Comparison of ENCODE assay signal across 14 cellular contexts in the genomic region with DNA sequence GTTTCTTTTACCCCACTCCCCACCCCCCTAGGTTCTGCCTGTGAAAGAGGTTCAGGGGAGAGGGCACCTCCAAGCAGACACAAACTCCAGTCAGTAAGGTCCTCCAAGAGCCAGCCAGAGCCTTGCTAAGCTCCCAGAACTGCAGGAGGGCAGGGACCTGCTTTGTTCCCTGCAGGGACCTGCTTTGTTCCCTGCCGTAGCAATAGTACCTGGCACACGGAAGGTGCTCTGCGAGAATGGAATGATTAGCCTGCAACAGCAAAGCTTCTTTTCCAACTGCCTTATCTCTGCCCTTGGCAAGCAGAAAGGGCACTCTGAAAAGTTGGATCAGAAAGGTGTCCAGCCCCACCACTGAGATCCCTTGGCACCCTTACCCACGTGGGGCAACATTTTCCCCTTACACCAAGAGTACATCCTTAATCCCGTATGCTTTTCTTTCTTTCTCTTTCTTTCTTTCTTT.
A peak's percentile ranks its signal among the peaks of the same experiment; 100 is the strongest.
DNase-seq lines count a peak whose midpoint lies in the region; ATAC-seq and TF ChIP-seq lines count a peak whose summit lies in the region.
"Had no signal": no experiment of that assay in that cellular context is flagged by ENCODE, and none has a peak within 500 bp of the region (broad histone marks: within the 10 kb centered on the region; RNA-seq: fewer than 3 reads in every experiment).

No MANE protein-coding gene starts in this region.

- peaks cover 4% of the 10 kb centered on the region for H3K4me1 Mint-ChIP-seq in nephron

- H3K27ac Mint-ChIP-seq in nephron = peak overlapping the region in 1 of 3 experiments; percentile 50
- H3K27ac Mint-ChIP-seq: CD8-positive, alpha-beta T cell; naive B cell had no signal

- no peaks in the 10 kb centered on the region for H3K36me3 ChIP-seq in duodenal mucosa (ENCODE audit: control insufficient read depth in 1 of 2, insufficient read depth in 2 of 2, low read length in 2 of 2)
- H3K36me3 ChIP-seq: esophagus muscularis mucosa had no signal

- no peak overlapping the region for H3K9ac ChIP-seq in duodenal mucosa (ENCODE audit: low read depth in 1 of 2, low read length in 2 of 2)

- TF ChIP-seq CTCF in nephron (IDR thresholded peaks at IDR 0.05; ENCODE audit: unreplicated experiment in 3 of 3) = no peak

- peaks cover 9 to 10% of the 10 kb centered on the region in 2 donors for H3K27me3 ChIP-seq in duodenal mucosa (ENCODE audit: control insufficient read depth in 1 of 2, insufficient read depth in 2 of 2, low read length in 2 of 2)

- DNase-seq in ELF-1 (ENCODE audit: low read depth, low spot score) (peak; percentile 39), NCI-H1417 treated with DMSO at 0.1 percent for 48 hours (lab: John Stamatoyannopoulos, UW) (peak; percentile 39), NCI-H2196 treated with DMSO at 0.1 percent for 48 hours (lab: John Stamatoyannopoulos, UW; ENCODE audit: unreplicated experiment) (no peak), DMS153 (lab: John Stamatoyannopoulos, UW) (no peak)
- DNase-seq: activated naive CD4-positive, alpha-beta T cell treated with anti-CD3 and anti-CD28 coated beads, Interleukin-2, amount 50 U/mL, for 16 hours; CD8-positive, alpha-beta T cell; naive B cell; NCI-H510A had no signal

- no peaks in the 10 kb centered on the region for H3K36me3 Mint-ChIP-seq in nephron (ENCODE audit: low read depth)
- H3K36me3 Mint-ChIP-seq: CD8-positive, alpha-beta T cell; naive B cell had no signal

- H3K4me3 ChIP-seq in duodenal mucosa (ENCODE audit: low read depth in 1 of 2, low read length in 2 of 2) = peak overlapping the region; percentile 26 to 66

- H3K27me3 Mint-ChIP-seq in nephron (ENCODE audit: low read depth) = peaks cover 90% of the 10 kb centered on the region

- ATAC-seq in GM18909 (IDR thresholded peaks at IDR 0.05; ENCODE audit: poor library complexity, unreplicated experiment) (no peak), HG02938 (IDR thresholded peaks at IDR 0.05; ENCODE audit: unreplicated experiment) (no peak)
- ATAC-seq: CD8-positive, alpha-beta T cell; Right ventricle myocardium inferior had no signal

- no peaks in the 10 kb centered on the region for H3K9me3 ChIP-seq in duodenal mucosa (ENCODE audit: control insufficient read depth in 1 of 2, low read length in 2 of 2)
- H3K9me3 ChIP-seq: esophagus muscularis mucosa had no signal

- H3K27ac ChIP-seq in duodenal mucosa (ENCODE audit: low read depth, low read length) = no peak overlapping the region
- H3K27ac ChIP-seq: esophagus muscularis mucosa had no signal

- no peaks in the 10 kb centered on the region for H3K9me3 Mint-ChIP-seq in nephron
- H3K9me3 Mint-ChIP-seq: CD8-positive, alpha-beta T cell; naive B cell had no signal

- H3K4me1 ChIP-seq in duodenal mucosa (ENCODE audit: control insufficient read depth in 1 of 2, insufficient read depth in 2 of 2, low read length in 2 of 2) = peaks cover 7 to 15% of the 10 kb centered on the region in 2 donors

- H3K4me3 Mint-ChIP-seq in nephron = peak overlapping the region in 2 of 3 experiments; percentile 52 to 76

Comparison
In these comparisons a context has a peak if more than half of its experiments do, and no peak if none do; other contexts are left out.
1. DNase-seq: peak in ELF-1 (single experiment) and NCI-H1417 treated with DMSO at 0.1 percent for 48 hours (single experiment); none in NCI-H2196 treated with DMSO at 0.1 percent for 48 hours (single experiment) and DMS153 (single experiment).